In genomic region chr4:94507281-94507680, GRCh38 we compare ENCODE assay signal across 16 cellular contexts. TPM values are rescaled to one million over a fixed set of nuclear protein-coding genes. Genes with fewer than 3 reads are reported as not detected.
DNase-seq lines count a peak whose midpoint lies in the region; ATAC-seq and TF ChIP-seq lines count a peak whose summit lies in the region.
"Had no signal": no experiment of that assay in that cellular context is flagged by ENCODE, and none has a peak within 500 bp of the region (broad histone marks: within the 10 kb centered on the region; RNA-seq: fewer than 3 reads in every experiment).

No MANE protein-coding gene starts in this region.

- H3K4me3 ChIP-seq in RWPE2 (ENCODE audit: severe bottlenecking) (no peak overlapping the region), stomach (no peak overlapping the region)

- TF ChIP-seq CTCF in RWPE2 (IDR thresholded peaks at IDR 0.05; ENCODE audit: poor library complexity, severe bottlenecking) (no peak), foreskin keratinocyte (conservative IDR thresholded peaks at IDR 0.05) (no peak), stomach (IDR thresholded peaks at IDR 0.05) (no peak)

- no peaks in the 10 kb centered on the region for H3K27me3 ChIP-seq in RWPE2 (ENCODE audit: insufficient read depth, poor library complexity, severe bottlenecking)
- no peaks in the 10 kb centered on the region for H3K27me3 ChIP-seq in foreskin keratinocyte
- no peaks in the 10 kb centered on the region for H3K27me3 ChIP-seq in stomach

- H3K36me3 Mint-ChIP-seq in activated naive CD4-positive, alpha-beta T cell treated with anti-CD3 and anti-CD28 coated beads, Interleukin-2, amount 50 U/mL, for 72 hours = no peaks in the 10 kb centered on the region
- H3K36me3 Mint-ChIP-seq: activated CD8-positive, alpha-beta memory T cell treated with anti-CD3 and anti-CD28 coated beads, Interleukin-2, amount 10 ng/mL, durations not matched to agents 7 days and 5 days had no signal

- H3K9me3 Mint-ChIP-seq in activated naive CD4-positive, alpha-beta T cell treated with anti-CD3 and anti-CD28 coated beads, Interleukin-2, amount 50 U/mL, for 72 hours = no peaks in the 10 kb centered on the region
- H3K9me3 Mint-ChIP-seq: activated naive CD4-positive, alpha-beta T cell treated with anti-CD3 and anti-CD28 coated beads for 36 hours had no signal

- intact Hi-C loops in stomach (cut with DNase I; ENCODE audit: low total_unique reads) = no loop called here

- DNase-seq in activated naive CD4-positive, alpha-beta T cell treated with anti-CD3 and anti-CD28 coated beads, Interleukin-2, amount 50 U/mL, for 72 hours (ENCODE audit: low spot score in 2 of 2) = no peak
- no peak for DNase-seq in activated naive CD4-positive, alpha-beta T cell (lab: John Stamatoyannopoulos, UW)
- no peak for DNase-seq in RWPE2 (ENCODE audit: low spot score)
- DNase-seq in foreskin keratinocyte = peak; percentile 37 to 69
- no peak for DNase-seq in stomach
- DNase-seq in DMS114 treated with DMSO at 0.1 percent for 48 hours (lab: John Stamatoyannopoulos, UW; ENCODE audit: unreplicated experiment) = no peak
- DNase-seq in midbrain (lab: John Stamatoyannopoulos, UW) = no peak
- DNase-seq: activated CD8-positive, alpha-beta memory T cell treated with anti-CD3 and anti-CD28 coated beads, Interleukin-2, amount 10 ng/mL, durations not matched to agents 7 days and 5 days; hippocampal formation; NCI-H1105; NCI-H2171; stimulated activated CD4-positive, alpha-beta T cell treated with anti-CD3 and anti-CD28 coated beads, Interleukin-4, amount 100 ng/mL, for 24 hours had no signal

- H3K36me3 ChIP-seq in RWPE2 (ENCODE audit: low read depth) (peaks cover 7% of the 10 kb centered on the region; the same call in 1 of the 2 replicates), stomach (no peaks in the 10 kb centered on the region)

- H3K27ac Mint-ChIP-seq in activated naive CD4-positive, alpha-beta T cell treated with anti-CD3 and anti-CD28 coated beads, Interleukin-2, amount 50 U/mL, for 72 hours = no peak overlapping the region
- H3K27ac Mint-ChIP-seq: activated CD8-positive, alpha-beta memory T cell treated with anti-CD3 and anti-CD28 coated beads, Interleukin-2, amount 10 ng/mL, durations not matched to agents 7 days and 5 days had no signal

- ATAC-seq in activated naive CD4-positive, alpha-beta T cell treated with anti-CD3 and anti-CD28 coated beads, Interleukin-2, amount 50 U/mL, for 72 hours = peak; percentile 24 to 65
- peak; percentile 49 for ATAC-seq in RWPE2 (ENCODE audit: low read depth)
- ATAC-seq in foreskin keratinocyte = peak; percentile 79
- no peak for ATAC-seq in GM18867 (IDR thresholded peaks at IDR 0.05; ENCODE audit: unreplicated experiment)
- ATAC-seq: activated CD8-positive, alpha-beta memory T cell treated with anti-CD3 and anti-CD28 coated beads, Interleukin-2, amount 10 ng/mL, durations not matched to agents 7 days and 5 days had no signal

- TF ChIP-seq POLR2A in stomach (IDR thresholded peaks at IDR 0.05) = no peak

- no peaks in the 10 kb centered on the region for H3K9me3 ChIP-seq in RWPE2 (ENCODE audit: severe bottlenecking)
- H3K9me3 ChIP-seq in stomach = no peaks in the 10 kb centered on the region

- WGBS in stomach, 5 donors = 38 to 69% (median 50%) methylated on average over 2 of the region's 2 CpGs

- H3K27ac ChIP-seq in RWPE2 (ENCODE audit: poor library complexity, severe bottlenecking) = peak overlapping the region; percentile 66
- peak overlapping the region; percentile 55 for H3K27ac ChIP-seq in foreskin keratinocyte
- H3K27ac ChIP-seq in stomach = peak overlapping the region in 3 of 5 donors; percentile 13 to 77 (median 57)
- H3K27ac ChIP-seq: VCaP had no signal

- TF ChIP-seq EP300 in stomach (IDR thresholded peaks at IDR 0.05) = no peak

- peaks cover 18% of the 10 kb centered on the region for H3K4me1 ChIP-seq in RWPE2 (ENCODE audit: insufficient read depth, poor library complexity, severe bottlenecking)
- peaks cover 11% of the 10 kb centered on the region for H3K4me1 ChIP-seq in foreskin keratinocyte
- peaks cover 21 to 56% (median 31%) of the 10 kb centered on the region in 4 donors for H3K4me1 ChIP-seq in stomach

RNA-seq across cellular contexts. Expression of gene PDLIM5, which starts 55.5 kb away (rescaled TPM):
- total RNA-seq in activated naive CD4-positive, alpha-beta T cell treated with anti-CD3 and anti-CD28 coated beads, Interleukin-2, amount 50 U/mL, for 72 hours = 10 to 100 TPM; 18.6 to 21.8 TPM
- total RNA-seq in foreskin keratinocyte (119 and 137 TPM in 2 replicates), stomach (100 to 1,000 TPM in 1 of 5 donors, 10 to 100 TPM in 4; 37.9 to 311 (median 64.0) TPM)
- polyA plus RNA-seq in foreskin keratinocyte (24.2 and 26.2 TPM in 2 replicates), stomach (10 to 100 TPM; 23.7 to 31.5 (median 24.6) TPM)
- total RNA-seq: G401 had no signal

Comparison
In these comparisons a context has a peak if more than half of its experiments do, and no peak if none do; other contexts are left out.
1. DNase-seq: peak in foreskin keratinocyte (2 of 2); none in activated naive CD4-positive, alpha-beta T cell treated with anti-CD3 and anti-CD28 coated beads, Interleukin-2, amount 50 U/mL, for 72 hours (0 of 2), activated naive CD4-positive, alpha-beta T cell (0 of 4), RWPE2 (single experiment), stomach (single experiment), DMS114 treated with DMSO at 0.1 percent for 48 hours (single experiment) and midbrain (single experiment).
2. Peak in every context shown above with its lines, with median percentiles within 50 percentile points of each other: H3K27ac ChIP-seq.